In the genomic region with DNA sequence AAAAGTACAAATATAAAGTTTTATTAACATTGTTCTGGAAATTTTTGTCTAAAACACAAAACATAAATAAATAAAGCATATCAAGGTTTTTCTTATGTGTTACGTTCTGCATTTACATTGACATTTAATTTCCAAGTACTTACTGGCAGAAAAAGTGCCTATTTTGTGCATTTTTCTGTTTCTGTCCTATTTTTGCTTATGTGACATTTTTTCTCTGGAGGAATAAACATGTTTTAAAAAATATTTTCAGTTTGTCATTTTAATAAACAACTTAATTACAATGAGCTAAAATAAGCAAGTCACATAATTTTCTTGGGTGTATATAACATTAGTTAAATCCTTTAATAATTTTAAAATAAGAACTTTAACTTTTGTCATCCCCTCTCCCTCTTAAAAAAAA, we compare ENCODE assay signal across 1 cellular context.
A peak's percentile ranks its signal among the peaks of the same experiment; 100 is the strongest.
TF ChIP-seq lines count a peak whose summit lies in the region.

No MANE protein-coding gene starts in this region.

TF ChIP-seq in K562, 482 proteins besides CTCF, POLR2A, EP300 and RAD21 (continued from another document):
- TF ChIP-seq YY1 (IDR thresholded peaks at IDR 0.05; ENCODE audit: borderline replicate concordance in 1 of 3, control insufficient read depth in 1 of 3, extremely low read depth in 1 of 3, insufficient read depth in 3 of 3, insufficient read length in 1 of 3, insufficient replicate concordance in 2 of 3, low read depth in 1 of 3, low read length in 2 of 3) (no peak), MAFG (tag; conservative IDR thresholded peaks at IDR 0.05) (peak; percentile 49; the same call in 1 of the 2 replicates), MAFK (IDR thresholded peaks at IDR 0.05; ENCODE audit: low read length) (peak; percentile 47; the same call in 1 of the 2 replicates), ZSCAN32 (CRISPR knock-in tag; IDR thresholded peaks at IDR 0.05) (no peak), KDM1A (IDR thresholded peaks at IDR 0.05) (no peak), PCBP2 (IDR thresholded peaks at IDR 0.05; ENCODE audit: low read depth, low read length, poor library complexity, severe bottlenecking) (no peak), ZBTB8A (IDR thresholded peaks at IDR 0.05; ENCODE audit: partially characterized antibody) (no peak), ZNF668 (CRISPR knock-in tag; IDR thresholded peaks at IDR 0.05) (no peak), MEF2A (IDR thresholded peaks at IDR 0.05; ENCODE audit: control insufficient read depth, low read depth, low read length) (no peak), MAFF (IDR thresholded peaks at IDR 0.05; ENCODE audit: low read length) (peak; percentile 56; the same call in 1 of the 2 replicates), GATAD2B (IDR thresholded peaks at IDR 0.05; ENCODE audit: borderline replicate concordance) (no peak), SOX6 (IDR thresholded peaks at IDR 0.05) (no peak), ZNF143 (CRISPR knock-in tag; IDR thresholded peaks at IDR 0.05) (no peak), ZNF354B (CRISPR knock-in tag; IDR thresholded peaks at IDR 0.05) (no peak), ZNF184 (CRISPR knock-in tag; IDR thresholded peaks at IDR 0.05) (no peak), ZFP30 (CRISPR knock-in tag; IDR thresholded peaks at IDR 0.05; ENCODE audit: borderline replicate concordance) (no peak), MYBL2 (IDR thresholded peaks at IDR 0.05; ENCODE audit: low read depth) (no peak), MYBL2 (CRISPR knock-in tag; IDR thresholded peaks at IDR 0.05; ENCODE audit: borderline replicate concordance) (no peak), EP400 (IDR thresholded peaks at IDR 0.05) (no peak), ZNF316 (IDR thresholded peaks at IDR 0.05) (peak; percentile 83), HNRNPK (IDR thresholded peaks at IDR 0.05; ENCODE audit: low read depth, low read length, poor library complexity, severe bottlenecking) (no peak), C11orf30 (IDR thresholded peaks at IDR 0.05; ENCODE audit: low read depth) (peak; percentile 54; the same call in 1 of the 2 replicates), SIN3B (IDR thresholded peaks at IDR 0.05; ENCODE audit: low read depth) (no peak)
- TF ChIP-seq, protein P1, sequence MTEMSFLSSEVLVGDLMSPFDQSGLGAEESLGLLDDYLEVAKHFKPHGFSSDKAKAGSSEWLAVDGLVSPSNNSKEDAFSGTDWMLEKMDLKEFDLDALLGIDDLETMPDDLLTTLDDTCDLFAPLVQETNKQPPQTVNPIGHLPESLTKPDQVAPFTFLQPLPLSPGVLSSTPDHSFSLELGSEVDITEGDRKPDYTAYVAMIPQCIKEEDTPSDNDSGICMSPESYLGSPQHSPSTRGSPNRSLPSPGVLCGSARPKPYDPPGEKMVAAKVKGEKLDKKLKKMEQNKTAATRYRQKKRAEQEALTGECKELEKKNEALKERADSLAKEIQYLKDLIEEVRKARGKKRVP (CRISPR knock-in tag; IDR thresholded peaks at IDR 0.05): no peak
- TF ChIP-seq, protein P2, sequence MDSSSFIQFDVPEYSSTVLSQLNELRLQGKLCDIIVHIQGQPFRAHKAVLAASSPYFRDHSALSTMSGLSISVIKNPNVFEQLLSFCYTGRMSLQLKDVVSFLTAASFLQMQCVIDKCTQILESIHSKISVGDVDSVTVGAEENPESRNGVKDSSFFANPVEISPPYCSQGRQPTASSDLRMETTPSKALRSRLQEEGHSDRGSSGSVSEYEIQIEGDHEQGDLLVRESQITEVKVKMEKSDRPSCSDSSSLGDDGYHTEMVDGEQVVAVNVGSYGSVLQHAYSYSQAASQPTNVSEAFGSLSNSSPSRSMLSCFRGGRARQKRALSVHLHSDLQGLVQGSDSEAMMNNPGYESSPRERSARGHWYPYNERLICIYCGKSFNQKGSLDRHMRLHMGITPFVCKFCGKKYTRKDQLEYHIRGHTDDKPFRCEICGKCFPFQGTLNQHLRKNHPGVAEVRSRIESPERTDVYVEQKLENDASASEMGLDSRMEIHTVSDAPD (CRISPR knock-in tag; IDR thresholded peaks at IDR 0.05): no peak
- TF ChIP-seq, protein P3, sequence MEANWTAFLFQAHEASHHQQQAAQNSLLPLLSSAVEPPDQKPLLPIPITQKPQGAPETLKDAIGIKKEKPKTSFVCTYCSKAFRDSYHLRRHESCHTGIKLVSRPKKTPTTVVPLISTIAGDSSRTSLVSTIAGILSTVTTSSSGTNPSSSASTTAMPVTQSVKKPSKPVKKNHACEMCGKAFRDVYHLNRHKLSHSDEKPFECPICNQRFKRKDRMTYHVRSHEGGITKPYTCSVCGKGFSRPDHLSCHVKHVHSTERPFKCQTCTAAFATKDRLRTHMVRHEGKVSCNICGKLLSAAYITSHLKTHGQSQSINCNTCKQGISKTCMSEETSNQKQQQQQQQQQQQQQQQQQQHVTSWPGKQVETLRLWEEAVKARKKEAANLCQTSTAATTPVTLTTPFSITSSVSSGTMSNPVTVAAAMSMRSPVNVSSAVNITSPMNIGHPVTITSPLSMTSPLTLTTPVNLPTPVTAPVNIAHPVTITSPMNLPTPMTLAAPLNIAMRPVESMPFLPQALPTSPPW (CRISPR knock-in tag; IDR thresholded peaks at IDR 0.05): no peak
- TF ChIP-seq, protein P4, sequence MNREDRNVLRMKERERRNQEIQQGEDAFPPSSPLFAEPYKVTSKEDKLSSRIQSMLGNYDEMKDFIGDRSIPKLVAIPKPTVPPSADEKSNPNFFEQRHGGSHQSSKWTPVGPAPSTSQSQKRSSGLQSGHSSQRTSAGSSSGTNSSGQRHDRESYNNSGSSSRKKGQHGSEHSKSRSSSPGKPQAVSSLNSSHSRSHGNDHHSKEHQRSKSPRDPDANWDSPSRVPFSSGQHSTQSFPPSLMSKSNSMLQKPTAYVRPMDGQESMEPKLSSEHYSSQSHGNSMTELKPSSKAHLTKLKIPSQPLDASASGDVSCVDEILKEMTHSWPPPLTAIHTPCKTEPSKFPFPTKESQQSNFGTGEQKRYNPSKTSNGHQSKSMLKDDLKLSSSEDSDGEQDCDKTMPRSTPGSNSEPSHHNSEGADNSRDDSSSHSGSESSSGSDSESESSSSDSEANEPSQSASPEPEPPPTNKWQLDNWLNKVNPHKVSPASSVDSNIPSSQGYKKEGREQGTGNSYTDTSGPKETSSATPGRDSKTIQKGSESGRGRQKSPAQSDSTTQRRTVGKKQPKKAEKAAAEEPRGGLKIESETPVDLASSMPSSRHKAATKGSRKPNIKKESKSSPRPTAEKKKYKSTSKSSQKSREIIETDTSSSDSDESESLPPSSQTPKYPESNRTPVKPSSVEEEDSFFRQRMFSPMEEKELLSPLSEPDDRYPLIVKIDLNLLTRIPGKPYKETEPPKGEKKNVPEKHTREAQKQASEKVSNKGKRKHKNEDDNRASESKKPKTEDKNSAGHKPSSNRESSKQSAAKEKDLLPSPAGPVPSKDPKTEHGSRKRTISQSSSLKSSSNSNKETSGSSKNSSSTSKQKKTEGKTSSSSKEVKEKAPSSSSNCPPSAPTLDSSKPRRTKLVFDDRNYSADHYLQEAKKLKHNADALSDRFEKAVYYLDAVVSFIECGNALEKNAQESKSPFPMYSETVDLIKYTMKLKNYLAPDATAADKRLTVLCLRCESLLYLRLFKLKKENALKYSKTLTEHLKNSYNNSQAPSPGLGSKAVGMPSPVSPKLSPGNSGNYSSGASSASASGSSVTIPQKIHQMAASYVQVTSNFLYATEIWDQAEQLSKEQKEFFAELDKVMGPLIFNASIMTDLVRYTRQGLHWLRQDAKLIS (CRISPR knock-in tag; IDR thresholded peaks at IDR 0.05): no peak
